Comparison of ENCODE assay signal across 1 cellular context in genomic region chr7:94642838-94643653, GRCh38.
TF ChIP-seq lines count a peak whose summit lies in the region.

No MANE protein-coding gene starts in this region.

TF ChIP-seq in HepG2, 621 proteins besides CTCF, POLR2A, EP300 and RAD21 (continued from another document and continues in another):
- TF ChIP-seq RERE (CRISPR knock-in tag; IDR thresholded peaks at IDR 0.05; ENCODE audit: low read depth) (peak; percentile 94), ZNF318 (CRISPR knock-in tag; IDR thresholded peaks at IDR 0.05) (no peak), SP2 (CRISPR knock-in tag; IDR thresholded peaks at IDR 0.05) (no peak), TP53 (CRISPR knock-in tag; conservative IDR thresholded peaks at IDR 0.05) (no peak), MIER3 (CRISPR knock-in tag; IDR thresholded peaks at IDR 0.05; ENCODE audit: borderline replicate concordance) (peak; percentile 88), NFIC (IDR thresholded peaks at IDR 0.05; ENCODE audit: low read length) (peak; percentile 97), FOXO1 (CRISPR knock-in tag; IDR thresholded peaks at IDR 0.05) (peak; percentile 93), FOSL1 (CRISPR knock-in tag; IDR thresholded peaks at IDR 0.05; ENCODE audit: borderline replicate concordance) (peak; percentile 66; the same call in 1 of the 2 replicates), ZNF232 (CRISPR knock-in tag; IDR thresholded peaks at IDR 0.05; ENCODE audit: borderline replicate concordance) (no peak), ETV5 (CRISPR knock-in tag; IDR thresholded peaks at IDR 0.05; ENCODE audit: borderline replicate concordance) (peak; percentile 39; the same call in 1 of the 2 replicates), CBFB (CRISPR knock-in tag; IDR thresholded peaks at IDR 0.05) (peak; percentile 83), CERS6 (CRISPR knock-in tag; IDR thresholded peaks at IDR 0.05) (no peak), ZNF839 (CRISPR knock-in tag; IDR thresholded peaks at IDR 0.05; ENCODE audit: borderline replicate concordance) (no peak), SKI (IDR thresholded peaks at IDR 0.05; ENCODE audit: partially characterized antibody) (peak; percentile 48), ZNF883 (CRISPR knock-in tag; IDR thresholded peaks at IDR 0.05; ENCODE audit: not compliant biosample characterization) (no peak), ZBTB34 (CRISPR knock-in tag; IDR thresholded peaks at IDR 0.05) (no peak), ZNF224 (CRISPR knock-in tag; IDR thresholded peaks at IDR 0.05) (no peak), CEBPB (IDR thresholded peaks at IDR 0.05; ENCODE audit: borderline replicate concordance, low read depth, low read length) (peak; percentile 64; the same call in 1 of the 2 replicates), ZNF776 (CRISPR knock-in tag; IDR thresholded peaks at IDR 0.05) (no peak), ZSCAN31 (CRISPR knock-in tag; IDR thresholded peaks at IDR 0.05; ENCODE audit: low read depth) (no peak), KMT2A (CRISPR knock-in tag; IDR thresholded peaks at IDR 0.05) (peak; percentile 69; the same call in 1 of the 2 replicates), ZNF513 (CRISPR knock-in tag; conservative IDR thresholded peaks at IDR 0.05) (no peak), ZSCAN9 (CRISPR knock-in tag; IDR thresholded peaks at IDR 0.05; ENCODE audit: borderline replicate concordance) (peak; percentile 27; the same call in 1 of the 2 replicates), ATF1 (CRISPR knock-in tag; IDR thresholded peaks at IDR 0.05) (peak; percentile 45; the same call in 1 of the 2 replicates), TARDBP (CRISPR knock-in tag; IDR thresholded peaks at IDR 0.05) (peak; percentile 65; the same call in 1 of the 2 replicates), ZNF446 (CRISPR knock-in tag; IDR thresholded peaks at IDR 0.05) (no peak), TEAD3 (CRISPR knock-in tag; optimal IDR thresholded peaks at IDR 0.05; ENCODE audit: borderline replicate concordance) (peak; percentile 69), MZF1 (CRISPR knock-in tag; IDR thresholded peaks at IDR 0.05; ENCODE audit: borderline replicate concordance) (no peak), KLF13 (CRISPR knock-in tag; IDR thresholded peaks at IDR 0.05) (no peak), ZNF670 (CRISPR knock-in tag; IDR thresholded peaks at IDR 0.05; ENCODE audit: borderline replicate concordance) (peak; percentile 47; the same call in 1 of the 2 replicates), ZNF558 (CRISPR knock-in tag; IDR thresholded peaks at IDR 0.05; ENCODE audit: borderline replicate concordance) (no peak), ZBTB20 (CRISPR knock-in tag; IDR thresholded peaks at IDR 0.05; ENCODE audit: borderline replicate concordance, low read depth) (peak; percentile 47; the same call in 1 of the 2 replicates), ERF (CRISPR knock-in tag; IDR thresholded peaks at IDR 0.05) (0 out of 2 replicates have a peak, but pooled peaks have one; percentile 65), KAT2B (IDR thresholded peaks at IDR 0.05; ENCODE audit: borderline replicate concordance, low read depth, low read length) (peak; percentile 35; the same call in 1 of the 2 replicates), KDM3A (CRISPR knock-in tag; IDR thresholded peaks at IDR 0.05; ENCODE audit: low read depth) (peak; percentile 58; the same call in 1 of the 2 replicates), E2F1 (CRISPR knock-in tag; IDR thresholded peaks at IDR 0.05) (no peak), HNF4G (IDR thresholded peaks at IDR 0.05; ENCODE audit: borderline replicate concordance, low read depth, low read length) (peak; percentile 76), HNF4G (CRISPR knock-in tag; IDR thresholded peaks at IDR 0.05; ENCODE audit: borderline replicate concordance, low read depth) (0 out of 2 replicates have a peak, but pooled peaks have one; percentile 49), SOX5 (CRISPR knock-in tag; IDR thresholded peaks at IDR 0.05; ENCODE audit: borderline replicate concordance) (peak; percentile 94), ZNF44 (CRISPR knock-in tag; IDR thresholded peaks at IDR 0.05) (no peak), LCORL (IDR thresholded peaks at IDR 0.05) (peak; percentile 75), LCORL (CRISPR knock-in tag; IDR thresholded peaks at IDR 0.05) (peak; percentile 58), TCF7 (IDR thresholded peaks at IDR 0.05; ENCODE audit: low read depth) (peak; percentile 96), ZNF562 (CRISPR knock-in tag; IDR thresholded peaks at IDR 0.05; ENCODE audit: borderline replicate concordance) (no peak), MED13 (CRISPR knock-in tag; IDR thresholded peaks at IDR 0.05) (peak; percentile 93), ZNF124 (CRISPR knock-in tag; IDR thresholded peaks at IDR 0.05) (0 out of 2 replicates have a peak, but pooled peaks have one; percentile 62), GATAD2A (CRISPR knock-in tag; IDR thresholded peaks at IDR 0.05) (peak; percentile 99), ATF3 (CRISPR knock-in tag; IDR thresholded peaks at IDR 0.05) (peak; percentile 53; the same call in 1 of the 2 replicates), THYN1 (CRISPR knock-in tag; IDR thresholded peaks at IDR 0.05; ENCODE audit: borderline replicate concordance, low read depth) (no peak)
